ENCODE assay signal across 24 cellular contexts in genomic region chr12:94769746-94770396, GRCh38.
DNase-seq lines count a peak whose midpoint lies in the region; ATAC-seq, FAIRE-seq and TF ChIP-seq lines count a peak whose summit lies in the region.
"Had no signal": no experiment of that assay in that cellular context is flagged by ENCODE, and none has a peak within 500 bp of the region (broad histone marks: within the 10 kb centered on the region; RNA-seq: fewer than 3 reads in every experiment).

No MANE protein-coding gene starts in this region.

- H3F3A ChIP-seq in OCI-LY1 (ENCODE audit: insufficient read depth, low read length), result no peaks in the 10 kb centered on the region

- H3K4me1 ChIP-seq in BLaER1 (peaks cover 24% of the 10 kb centered on the region), OCI-LY1 (ENCODE audit: insufficient read depth, low read length, severe bottlenecking) (peaks cover 34% of the 10 kb centered on the region)
- H3K4me1 ChIP-seq: A549, foreskin keratinocyte, suprapubic skin had no signal

- no peaks in the 10 kb centered on the region for H4K20me1 ChIP-seq in BLaER1
- no peaks in the 10 kb centered on the region for H4K20me1 ChIP-seq in OCI-LY1 (ENCODE audit: insufficient read depth, low read length)

- no peak overlapping the region for H3K27ac ChIP-seq in BLaER1
- peak overlapping the region; percentile 81 for H3K27ac ChIP-seq in OCI-LY1 (ENCODE audit: low read depth, low read length, poor library complexity, severe bottlenecking)
- H3K27ac ChIP-seq: A549, foreskin keratinocyte, suprapubic skin had no signal

- H3K9me3 Mint-ChIP-seq in memory B cell, result no peaks in the 10 kb centered on the region
- H3K9me3 Mint-ChIP-seq: activated naive CD4-positive, alpha-beta T cell treated with anti-CD3 and anti-CD28 coated beads, Interleukin-2, amount 50 U/mL, for 72 hours; activated T-helper 1 cell treated with anti-CD3 and anti-CD28 coated beads, Interleukin-12 subunit alpha, Interleukin-12 subunit beta, Interleukin-2, Interleukin-4 antibody, amounts not matched to agents 30 ng/mL and 10 ng/mL and 1 ng/mL, durations not matched to agents 14 hours and 24 hours and 36 hours had no signal

- no peak overlapping the region for H2AFZ ChIP-seq in OCI-LY1 (ENCODE audit: low read length)

- peak overlapping the region; percentile 88 for H3K4me3 Mint-ChIP-seq in memory B cell
- H3K4me3 Mint-ChIP-seq: activated T-helper 1 cell treated with anti-CD3 and anti-CD28 coated beads, Interleukin-12 subunit alpha, Interleukin-12 subunit beta, Interleukin-2, Interleukin-4 antibody, amounts not matched to agents 30 ng/mL and 10 ng/mL and 1 ng/mL, durations not matched to agents 14 hours and 24 hours and 36 hours had no signal

- H3K4me3 ChIP-seq in BLaER1 (no peak overlapping the region), OCI-LY1 (ENCODE audit: low read depth, low read length, poor library complexity, severe bottlenecking) (peak overlapping the region; percentile 35), H7 (ENCODE audit: insufficient read depth, low read depth, low read length) (no peak overlapping the region)
- H3K4me3 ChIP-seq: A549, suprapubic skin had no signal

- H3K9me3 ChIP-seq in BLaER1 (peaks cover 4% of the 10 kb centered on the region; the same call in 1 of the 2 replicates), OCI-LY1 (ENCODE audit: low read length) (no peaks in the 10 kb centered on the region)
- H3K9me3 ChIP-seq: A549, suprapubic skin had no signal

- no peaks in the 10 kb centered on the region for H3K9me2 ChIP-seq in OCI-LY1 (ENCODE audit: low read depth, low read length)

- H3K36me3 ChIP-seq in BLaER1 (no peaks in the 10 kb centered on the region), OCI-LY1 (ENCODE audit: insufficient read depth, low read length) (no peaks in the 10 kb centered on the region), H7 (replicated peaks; ENCODE audit: control insufficient read depth, insufficient read depth, low read length) (no peaks in the 10 kb centered on the region)
- H3K36me3 ChIP-seq: suprapubic skin had no signal

- in situ Hi-C loops in ACHN (cut with HindIII; ENCODE audit: low pct_ligation_motif_present, low pct_unique_long_range_greater_than_20kb, low sequenced_read_pairs), result no loop called here

- no peaks in the 10 kb centered on the region for H3K27me3 Mint-ChIP-seq in memory B cell

- FAIRE-seq in RCC 7860 (lab: Jason Lieb, UNC), result no peak
- FAIRE-seq: A549, astrocyte had no signal

- H3K79me2 ChIP-seq in OCI-LY1 (ENCODE audit: insufficient read depth, low read length), result no peaks in the 10 kb centered on the region

- H3K27ac Mint-ChIP-seq in memory B cell, result peak overlapping the region; percentile 66
- H3K27ac Mint-ChIP-seq: activated naive CD4-positive, alpha-beta T cell treated with anti-CD3 and anti-CD28 coated beads, Interleukin-2, amount 50 U/mL, for 72 hours; activated T-helper 1 cell treated with anti-CD3 and anti-CD28 coated beads, Interleukin-12 subunit alpha, Interleukin-12 subunit beta, Interleukin-2, Interleukin-4 antibody, amounts not matched to agents 30 ng/mL and 10 ng/mL and 1 ng/mL, durations not matched to agents 14 hours and 24 hours and 36 hours had no signal

- DNase-seq in memory B cell (ENCODE audit: low spot score in 2 of 2) (no peak), ACHN (no peak), RCC 7860 (ENCODE audit: low spot score) (no peak), H7 (no peak)
- DNase-seq: activated CD4-positive, alpha-beta T cell treated with anti-CD3 and anti-CD28 coated beads for 4 hours; C1 segment of cervical spinal cord; foreskin keratinocyte; GDM1; KG1; kidney glomerular epithelial cell; mammary epithelial cell; NCI-H1048; NCI-H1930; NK-92 treated with Interleukin-12 subunit alpha and Interleukin-12 subunit beta, amount 100 ng/mL, for 24 hours; right cardiac atrium had no signal

- peak overlapping the region; percentile 82 for H3K4me2 ChIP-seq in BLaER1
- H3K4me2 ChIP-seq in OCI-LY1 (ENCODE audit: low read length), result peak overlapping the region; percentile 44
- H3K4me2 ChIP-seq: A549 had no signal

- H3K9ac ChIP-seq in BLaER1, result no peak overlapping the region
- peak overlapping the region; percentile 6; the same call in 1 of the 2 replicates for H3K9ac ChIP-seq in OCI-LY1 (ENCODE audit: low read length)

- peaks cover 33% of the 10 kb centered on the region for H3K4me1 Mint-ChIP-seq in memory B cell

- ATAC-seq in GM18867 (IDR thresholded peaks at IDR 0.05; ENCODE audit: unreplicated experiment) (peak; percentile 12), memory B cell (ENCODE audit: low read depth) (no peak), HG03520 (IDR thresholded peaks at IDR 0.05; ENCODE audit: unreplicated experiment) (no peak)
- ATAC-seq: A549; activated naive CD4-positive, alpha-beta T cell treated with anti-CD3 and anti-CD28 coated beads, Interleukin-2, amount 50 U/mL, for 72 hours; foreskin keratinocyte; right cardiac atrium had no signal

- H3K27me3 ChIP-seq in BLaER1 (no peaks in the 10 kb centered on the region), OCI-LY1 (ENCODE audit: insufficient read depth, low read length) (no peaks in the 10 kb centered on the region), H7 (ENCODE audit: control insufficient read depth, insufficient read depth, low read length) (no peaks in the 10 kb centered on the region; the same call in 1 of the 2 replicates)

- H3K36me3 Mint-ChIP-seq in memory B cell, result peaks cover 4% of the 10 kb centered on the region
- H3K36me3 Mint-ChIP-seq: activated naive CD4-positive, alpha-beta T cell treated with anti-CD3 and anti-CD28 coated beads, Interleukin-2, amount 50 U/mL, for 72 hours had no signal

- no peak for TF ChIP-seq CTCF in OCI-LY1 (IDR thresholded peaks at IDR 0.05; ENCODE audit: low read length)
